ENCODE assay signal across 8 cellular contexts in genomic region chr20:5120189-5120484, GRCh38. TPM values are rescaled to one million over a fixed set of nuclear protein-coding genes. Genes with fewer than 3 reads are reported as not detected.
DNase-seq lines count a peak whose midpoint lies in the region; ATAC-seq, FAIRE-seq and TF ChIP-seq lines count a peak whose summit lies in the region.

No MANE protein-coding gene starts in this region.

- no peaks in the 10 kb centered on the region for H3K9me3 Mint-ChIP-seq in activated CD8-positive, alpha-beta memory T cell treated with anti-CD3 and anti-CD28 coated beads, Interleukin-2, amount 10 ng/mL, durations not matched to agents 7 days and 5 days (ENCODE audit: low read depth)

- intact Hi-C loops in adrenal gland (cut with DNase I): no loop called here
- intact Hi-C loops in HepG2 (cut with micrococcal nuclease; ENCODE audit: unreplicated experiment): loop anchor here (1.0 kb wide), 1 partner anchor 30 kb away; no protein-coding TSS in a partner anchor

- POLR2A ChIA-PET in HepG2 (lab: Yijun Ruan, JAX): interaction anchor here (0.6 to 3.0 kb wide), 27 partner anchors 9 to 431 kb away, joined by 3 to 17 read pairs (median 5); no protein-coding TSS in a partner anchor

- CTCF ChIA-PET in activated CD8-positive, alpha-beta memory T cell treated with anti-CD3 and anti-CD28 coated beads, Interleukin-2, amount 10 ng/mL, durations not matched to agents 7 days and 5 days (lab: Charles Lee): interaction anchor here (1.1 to 5.7 kb wide), 6 partner anchors 15 to 362 kb away, joined by 3 to 28 read pairs (median 6); no protein-coding TSS in a partner anchor
- CTCF ChIA-PET in HepG2 (lab: Yijun Ruan, JAX; ENCODE audit: low intra/inter-chr PET ratio, low total read pairs): interaction anchor here (1.6 kb wide), 1 partner anchor 72 kb away, joined by 5 read pairs; no protein-coding TSS in a partner anchor

- peaks cover 0 to 21% of the 10 kb centered on the region in 2 donors for H3K36me3 ChIP-seq in adrenal gland (replicated peaks in 1 of 2)
- H3K36me3 ChIP-seq in HepG2 (replicated peaks in 1 of 2; ENCODE audit: control insufficient read depth in 1 of 2, insufficient read depth in 2 of 2, low read length in 2 of 2): peaks cover 6 to 34% of the 10 kb centered on the region in 2 experiments
- H3K36me3 ChIP-seq in thymus (ENCODE audit: control insufficient read depth, insufficient read depth): peaks cover 8% of the 10 kb centered on the region

- WGBS in adrenal gland, 4 donors: 2 to 3% (median 3%) methylated on average over 6 to 10 of the region's 10 CpGs
- 2% methylated on average over 10 of the region's 10 CpGs for WGBS in HepG2 (ENCODE audit: low lambda C conversion rate)
- 6% methylated on average over 10 of the region's 10 CpGs for WGBS in thymus

- peak overlapping the region; percentile 85 for H3K9ac ChIP-seq in HepG2 (ENCODE audit: insufficient read depth, low read depth, low read length)

- H3K27me3 ChIP-seq in adrenal gland (no peaks in the 10 kb centered on the region), HepG2 (ENCODE audit: control insufficient read depth in 1 of 2, insufficient read depth in 2 of 2, low read length in 2 of 2) (no peaks in the 10 kb centered on the region; a peak in 1 of 5 replicates), thymus (ENCODE audit: control insufficient read depth, insufficient read depth) (no peaks in the 10 kb centered on the region)

- H3K4me3 ChIP-seq in adrenal gland (peak overlapping the region in 2 of 4 donors; percentile 54 to 85), HepG2 (replicated peaks in 1 of 3; ENCODE audit: insufficient read depth in 1 of 3, low read depth in 2 of 3, low read length in 3 of 3) (peak overlapping the region; percentile 82 to 92 (median 83)), thymus (ENCODE audit: low read length) (peak overlapping the region; percentile 65)

- peak overlapping the region; percentile 97 for H3K27ac Mint-ChIP-seq in activated CD8-positive, alpha-beta memory T cell treated with anti-CD3 and anti-CD28 coated beads, Interleukin-2, amount 10 ng/mL, durations not matched to agents 7 days and 5 days

- TF ChIP-seq EP300 in HepG2 (IDR thresholded peaks at IDR 0.05; ENCODE audit: low read depth in 2 of 2, low read length in 2 of 2) (no peak; a peak in 2 of 4 replicates), HepG2 (CRISPR knock-in tag; IDR thresholded peaks at IDR 0.05; ENCODE audit: borderline replicate concordance) (no peak)

- H3K79me2 ChIP-seq in HepG2 (ENCODE audit: insufficient read depth, low read length): peaks cover 41% of the 10 kb centered on the region

- H2AFZ ChIP-seq in HepG2 (ENCODE audit: low read length): peak overlapping the region; percentile 31

- peak overlapping the region; percentile 98 for H3K4me2 ChIP-seq in HepG2 (ENCODE audit: low read depth, low read length)

- H3K27ac ChIP-seq in adrenal gland (peak overlapping the region; percentile 70 to 95 (median 88)), HepG2 (ENCODE audit: extremely low read length, insufficient read depth, low read length) (peak overlapping the region; percentile 86), thymus (ENCODE audit: low read depth) (peak overlapping the region; percentile 98)

- BruUV-seq in HepG2 (replicated peaks; lab: Mats Ljungman, UMichigan): no TSS peak

- H3K36me3 Mint-ChIP-seq in activated CD8-positive, alpha-beta memory T cell treated with anti-CD3 and anti-CD28 coated beads, Interleukin-2, amount 10 ng/mL, durations not matched to agents 7 days and 5 days: peaks cover 37% of the 10 kb centered on the region

- H3K27me3 Mint-ChIP-seq in activated CD8-positive, alpha-beta memory T cell treated with anti-CD3 and anti-CD28 coated beads, Interleukin-2, amount 10 ng/mL, durations not matched to agents 7 days and 5 days: no peaks in the 10 kb centered on the region

- H3K4me1 Mint-ChIP-seq in activated CD8-positive, alpha-beta memory T cell treated with anti-CD3 and anti-CD28 coated beads, Interleukin-2, amount 10 ng/mL, durations not matched to agents 7 days and 5 days: peaks cover 61% of the 10 kb centered on the region

- H3K4me3 Mint-ChIP-seq in activated CD8-positive, alpha-beta memory T cell treated with anti-CD3 and anti-CD28 coated beads, Interleukin-2, amount 10 ng/mL, durations not matched to agents 7 days and 5 days: peak overlapping the region; percentile 90

- ATAC-seq in activated CD8-positive, alpha-beta memory T cell treated with anti-CD3 and anti-CD28 coated beads, Interleukin-2, amount 10 ng/mL, durations not matched to agents 7 days and 5 days: no peak
- ATAC-seq in HepG2: no peak
- ATAC-seq in HG02885 (IDR thresholded peaks at IDR 0.05; ENCODE audit: poor library complexity, unreplicated experiment): no peak

- TF ChIP-seq CTCF in adrenal gland (IDR thresholded peaks at IDR 0.05) (no peak), HepG2 (CRISPR knock-in tag; IDR thresholded peaks at IDR 0.05) (no peak)

- TF ChIP-seq RAD21 in HepG2 (CRISPR knock-in tag; IDR thresholded peaks at IDR 0.05): peak; percentile 25; the same call in 1 of the 2 replicates

- H3K9me3 ChIP-seq in adrenal gland (replicated peaks in 1 of 3): no peaks in the 10 kb centered on the region
- no peaks in the 10 kb centered on the region for H3K9me3 ChIP-seq in HepG2 (ENCODE audit: low read length)
- no peaks in the 10 kb centered on the region for H3K9me3 ChIP-seq in thymus (ENCODE audit: control insufficient read depth)

- no peak for DNase-seq in activated CD8-positive, alpha-beta memory T cell treated with anti-CD3 and anti-CD28 coated beads, Interleukin-2, amount 10 ng/mL, durations not matched to agents 7 days and 5 days
- DNase-seq in activated CD8-positive, alpha-beta memory T cell treated with anti-CD3 and anti-CD28 coated beads, Interleukin-2, amount 50 U/mL, for 48 hours: no peak
- DNase-seq in adrenal gland (no peak), HepG2 (ENCODE audit: low spot score) (no peak), kidney tubule cell (ENCODE audit: low spot score) (no peak), glomerular visceral epithelial cell (ENCODE audit: extremely low spot score) (no peak)

- TF ChIP-seq POLR2A in adrenal gland (IDR thresholded peaks at IDR 0.05) (no peak), HepG2 (IDR thresholded peaks at IDR 0.05; ENCODE audit: insufficient read depth in 1 of 2, low read depth in 2 of 2, low read length in 2 of 2) (peak in 1 of 2 experiments; percentile 96; a peak in 2 of 4 replicates)

- peaks cover 19% of the 10 kb centered on the region for H4K20me1 ChIP-seq in HepG2 (ENCODE audit: insufficient read depth, low read length)

- peaks cover 10 to 23% of the 10 kb centered on the region in 2 donors for H3K4me1 ChIP-seq in adrenal gland (replicated peaks in 1 of 2)
- peaks cover 49% of the 10 kb centered on the region for H3K4me1 ChIP-seq in HepG2 (ENCODE audit: insufficient read depth, low read length)
- peaks cover 12% of the 10 kb centered on the region for H3K4me1 ChIP-seq in thymus (ENCODE audit: control insufficient read depth, insufficient read depth, low read length)

- no peak for FAIRE-seq in HepG2 (lab: Jason Lieb, UNC)

- in situ Hi-C loops in HepG2 (cut with HindIII; ENCODE audit: extremely low pct_ligation_motif_present, low pct_unique_long_range_greater_than_20kb): no loop called here

RNA-seq across cellular contexts. Expression of gene PCNA, which starts 0.4 kb away (rescaled TPM):
- total RNA-seq in activated CD8-positive, alpha-beta memory T cell treated with anti-CD3 and anti-CD28 coated beads, Interleukin-2, amount 10 ng/mL, durations not matched to agents 7 days and 5 days: 100 to 1,000 TPM; 548 to 587 TPM
- total RNA-seq in adrenal gland (10 to 100 TPM; 40.8 to 97.3 (median 48.6) TPM), HepG2 (2016; rRNA removed; fragmentation: Illumina TruSeq; extraction: Trizol) (655 and 1,008 TPM in 2 replicates)
- polyA plus RNA-seq in adrenal gland (10 to 100 TPM; 23.5 to 63.8 (median 31.5) TPM), HepG2 (2011; rRNA removed) (174 and 229 TPM in 2 replicates), thymus (75.4 TPM)
- 98.8 and 107 TPM in 2 replicates for total RNA-seq in HepG2 (2016; cell fraction: cytosol; rRNA removed; fragmentation: Illumina TruSeq; extraction: Trizol; ENCODE audit: low read depth)
- total RNA-seq in HepG2 (2016; cell fraction: insoluble cytoplasmic fraction; rRNA removed; fragmentation: Illumina TruSeq; extraction: Trizol): 668 and 1,045 TPM in 2 replicates
- total RNA-seq in HepG2 (2016; cell fraction: membrane; rRNA removed; fragmentation: Illumina TruSeq; extraction: Trizol): 125 and 133 TPM in 2 replicates
- 265 and 280 TPM in 2 replicates for total RNA-seq in HepG2 (2016; cell fraction: nucleus; rRNA removed; fragmentation: Illumina TruSeq; extraction: Trizol)
- 262 and 317 TPM in 2 replicates for polyA plus RNA-seq in HepG2 (2011; cell fraction: cytosol; rRNA removed)
- polyA plus RNA-seq in HepG2 (2011; cell fraction: nucleus; rRNA removed): 129 and 154 TPM in 2 replicates
- polyA plus RNA-seq in HepG2 (2012): 119 and 185 TPM in 2 replicates
- 44.9 and 46.3 TPM in 2 replicates for polyA plus RNA-seq in HepG2 (2016; cell fraction: cytosol; fragmentation: Illumina TruSeq; extraction: Trizol; ENCODE audit: low read depth)
- polyA plus RNA-seq in HepG2 (2016; cell fraction: insoluble cytoplasmic fraction; fragmentation: Illumina TruSeq; extraction: Trizol; ENCODE audit: low read depth): 1,031 and 1,115 TPM in 2 replicates
- polyA plus RNA-seq in HepG2 (2016; cell fraction: membrane; fragmentation: Illumina TruSeq; extraction: Trizol; ENCODE audit: low read depth): 59.3 and 65.9 TPM in 2 replicates
- 404 and 418 TPM in 2 replicates for polyA plus RNA-seq in HepG2 (2016; cell fraction: nucleus; fragmentation: Illumina TruSeq; extraction: Trizol; ENCODE audit: insufficient read depth, low read depth)
- polyA minus RNA-seq in HepG2 (2011; rRNA and poly(A)+ RNA removed; ENCODE audit: low replicate concordance): 287 and 339 TPM in 2 replicates
- 119 and 149 TPM in 2 replicates for polyA minus RNA-seq in HepG2 (2011; cell fraction: cytosol; rRNA and poly(A)+ RNA removed)
- 61.0 and 63.3 TPM in 2 replicates for polyA minus RNA-seq in HepG2 (2011; cell fraction: nucleus; rRNA and poly(A)+ RNA removed)

RNA-seq across cellular contexts. Expression of gene CDS2, which starts 6.7 kb away (rescaled TPM):
- total RNA-seq in activated CD8-positive, alpha-beta memory T cell treated with anti-CD3 and anti-CD28 coated beads, Interleukin-2, amount 10 ng/mL, durations not matched to agents 7 days and 5 days: 10 to 100 TPM; 62.2 to 63.5 TPM
- total RNA-seq in adrenal gland (10 to 100 TPM; 27.8 to 71.0 (median 46.7) TPM), HepG2 (2016; rRNA removed; fragmentation: Illumina TruSeq; extraction: Trizol) (69.6 and 81.3 TPM in 2 replicates)
- polyA plus RNA-seq in adrenal gland (10 to 100 TPM; 11.8 to 27.5 (median 12.6) TPM), HepG2 (2011; rRNA removed) (143 and 153 TPM in 2 replicates), thymus (13.4 TPM)
- 29.8 and 34.6 TPM in 2 replicates for total RNA-seq in HepG2 (2016; cell fraction: cytosol; rRNA removed; fragmentation: Illumina TruSeq; extraction: Trizol; ENCODE audit: low read depth)
- 67.6 and 76.1 TPM in 2 replicates for total RNA-seq in HepG2 (2016; cell fraction: insoluble cytoplasmic fraction; rRNA removed; fragmentation: Illumina TruSeq; extraction: Trizol)
- 75.4 and 77.9 TPM in 2 replicates for total RNA-seq in HepG2 (2016; cell fraction: membrane; rRNA removed; fragmentation: Illumina TruSeq; extraction: Trizol)
- total RNA-seq in HepG2 (2016; cell fraction: nucleus; rRNA removed; fragmentation: Illumina TruSeq; extraction: Trizol): 56.4 and 64.9 TPM in 2 replicates
- polyA plus RNA-seq in HepG2 (2011; cell fraction: cytosol; rRNA removed): 73.9 and 132 TPM in 2 replicates
- 85.0 and 104 TPM in 2 replicates for polyA plus RNA-seq in HepG2 (2011; cell fraction: nucleus; rRNA removed)
- polyA plus RNA-seq in HepG2 (2012): 48.6 and 65.3 TPM in 2 replicates
- 29.3 and 38.2 TPM in 2 replicates for polyA plus RNA-seq in HepG2 (2016; cell fraction: cytosol; fragmentation: Illumina TruSeq; extraction: Trizol; ENCODE audit: low read depth)
- 50.6 and 50.7 TPM in 2 replicates for polyA plus RNA-seq in HepG2 (2016; cell fraction: insoluble cytoplasmic fraction; fragmentation: Illumina TruSeq; extraction: Trizol; ENCODE audit: low read depth)
- polyA plus RNA-seq in HepG2 (2016; cell fraction: membrane; fragmentation: Illumina TruSeq; extraction: Trizol; ENCODE audit: low read depth): 47.8 and 51.2 TPM in 2 replicates
- polyA plus RNA-seq in HepG2 (2016; cell fraction: nucleus; fragmentation: Illumina TruSeq; extraction: Trizol; ENCODE audit: insufficient read depth, low read depth): 75.6 and 80.4 TPM in 2 replicates
- polyA minus RNA-seq in HepG2 (2011; rRNA and poly(A)+ RNA removed; ENCODE audit: low replicate concordance): 57.4 and 273 TPM in 2 replicates
- 55.2 and 56.1 TPM in 2 replicates for polyA minus RNA-seq in HepG2 (2011; cell fraction: cytosol; rRNA and poly(A)+ RNA removed)
- polyA minus RNA-seq in HepG2 (2011; cell fraction: nucleus; rRNA and poly(A)+ RNA removed): 65.8 and 78.7 TPM in 2 replicates

RNA-seq across cellular contexts. Expression of gene TMEM230, which starts 7.3 kb away (rescaled TPM):
- 10 to 100 TPM; 57.0 to 82.4 TPM for total RNA-seq in activated CD8-positive, alpha-beta memory T cell treated with anti-CD3 and anti-CD28 coated beads, Interleukin-2, amount 10 ng/mL, durations not matched to agents 7 days and 5 days
- total RNA-seq in adrenal gland: 100 to 1,000 TPM in 7 of 8 donors, 10 to 100 TPM in 1; 95.6 to 214 (median 135) TPM
- polyA plus RNA-seq in adrenal gland: 100 to 1,000 TPM; 206 to 276 (median 240) TPM
- 158 and 192 TPM in 2 replicates for total RNA-seq in HepG2 (2016; rRNA removed; fragmentation: Illumina TruSeq; extraction: Trizol)
- 122 and 175 TPM in 2 replicates for total RNA-seq in HepG2 (2016; cell fraction: cytosol; rRNA removed; fragmentation: Illumina TruSeq; extraction: Trizol; ENCODE audit: low read depth)
- total RNA-seq in HepG2 (2016; cell fraction: insoluble cytoplasmic fraction; rRNA removed; fragmentation: Illumina TruSeq; extraction: Trizol): 162 and 186 TPM in 2 replicates
- 303 and 344 TPM in 2 replicates for total RNA-seq in HepG2 (2016; cell fraction: membrane; rRNA removed; fragmentation: Illumina TruSeq; extraction: Trizol)
- total RNA-seq in HepG2 (2016; cell fraction: nucleus; rRNA removed; fragmentation: Illumina TruSeq; extraction: Trizol): 81.6 and 92.8 TPM in 2 replicates
- 250 and 325 TPM in 2 replicates for polyA plus RNA-seq in HepG2 (2011; rRNA removed)
- polyA plus RNA-seq in HepG2 (2011; cell fraction: cytosol; rRNA removed): 211 and 253 TPM in 2 replicates
- 57.2 and 73.6 TPM in 2 replicates for polyA plus RNA-seq in HepG2 (2011; cell fraction: nucleus; rRNA removed)
- polyA plus RNA-seq in HepG2 (2012): 159 and 220 TPM in 2 replicates
- 251 and 392 TPM in 2 replicates for polyA plus RNA-seq in HepG2 (2016; cell fraction: cytosol; fragmentation: Illumina TruSeq; extraction: Trizol; ENCODE audit: low read depth)
- polyA plus RNA-seq in HepG2 (2016; cell fraction: insoluble cytoplasmic fraction; fragmentation: Illumina TruSeq; extraction: Trizol; ENCODE audit: low read depth): 347 and 364 TPM in 2 replicates
- polyA plus RNA-seq in HepG2 (2016; cell fraction: membrane; fragmentation: Illumina TruSeq; extraction: Trizol; ENCODE audit: low read depth): 489 and 569 TPM in 2 replicates
- polyA plus RNA-seq in HepG2 (2016; cell fraction: nucleus; fragmentation: Illumina TruSeq; extraction: Trizol; ENCODE audit: insufficient read depth, low read depth): 196 and 201 TPM in 2 replicates
- 35.1 and 119 TPM in 2 replicates for polyA minus RNA-seq in HepG2 (2011; rRNA and poly(A)+ RNA removed; ENCODE audit: low replicate concordance)
- 82.6 and 91.2 TPM in 2 replicates for polyA minus RNA-seq in HepG2 (2011; cell fraction: cytosol; rRNA and poly(A)+ RNA removed)
- 41.5 and 46.2 TPM in 2 replicates for polyA minus RNA-seq in HepG2 (2011; cell fraction: nucleus; rRNA and poly(A)+ RNA removed)
- 162 TPM for polyA plus RNA-seq in thymus
